In the genomic region with DNA sequence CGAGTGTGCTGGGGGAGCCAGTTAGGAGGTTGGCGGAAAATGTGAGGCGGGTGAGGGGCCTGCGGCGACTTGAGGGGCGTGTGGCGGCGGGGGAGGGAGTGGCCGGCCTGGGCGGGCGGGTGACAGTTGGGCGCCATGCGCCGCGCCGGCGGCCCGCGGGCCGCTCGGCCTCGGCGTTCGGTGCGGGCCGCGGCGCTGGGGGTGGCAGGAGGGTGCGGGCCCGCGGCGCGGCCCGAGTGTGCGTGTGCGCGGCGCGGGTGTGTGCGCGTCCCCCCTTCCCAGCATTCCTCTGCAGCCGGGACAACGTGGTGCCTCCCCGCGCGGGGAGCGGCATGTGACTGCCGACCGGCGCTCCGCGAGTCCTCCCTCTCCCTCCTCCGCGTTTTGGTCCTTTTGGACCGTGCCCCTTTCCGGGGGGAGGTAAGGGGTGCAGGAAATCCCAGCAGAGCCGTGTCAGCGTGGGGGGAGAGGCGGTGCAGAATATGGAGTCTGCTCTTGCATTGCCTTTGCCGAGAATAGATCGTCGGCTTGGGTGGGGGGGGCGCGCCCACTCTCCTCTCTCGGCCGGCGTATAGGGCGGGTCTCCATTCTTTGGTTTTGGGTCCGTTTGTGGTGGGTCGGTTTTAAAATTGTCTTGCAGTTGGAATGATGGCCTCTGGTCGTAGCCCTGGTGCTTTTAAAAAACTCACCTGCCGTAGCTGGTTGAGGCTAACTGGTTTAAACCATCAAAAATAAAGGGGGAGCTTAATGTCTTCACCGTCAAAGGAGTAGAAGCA, we compare ENCODE assay signal across 8 cellular contexts. TPM values are rescaled to one million over a fixed set of nuclear protein-coding genes. Genes with fewer than 3 reads are reported as not detected.
DNase-seq lines count a peak whose midpoint lies in the region; ATAC-seq and TF ChIP-seq lines count a peak whose summit lies in the region.

No MANE protein-coding gene starts in this region.

- H3K36me3 Mint-ChIP-seq in endodermal cell (ENCODE audit: low read depth), result no peaks in the 10 kb centered on the region

- H3K4me3 Mint-ChIP-seq in endodermal cell, result peak overlapping the region; percentile 98

- no peak for ATAC-seq in GM21737 (IDR thresholded peaks at IDR 0.05; ENCODE audit: unreplicated experiment)

- H3K27me3 Mint-ChIP-seq in endodermal cell (ENCODE audit: insufficient read depth), result no peaks in the 10 kb centered on the region

- H3K27me3 ChIP-seq in DOHH2 (ENCODE audit: control insufficient read depth, low read length) (no peaks in the 10 kb centered on the region), endodermal cell (ENCODE audit: control insufficient read depth, insufficient read depth, low read length, poor library complexity, severe bottlenecking) (no peaks in the 10 kb centered on the region)

- H3K9me3 ChIP-seq in DOHH2 (ENCODE audit: control insufficient read depth, insufficient read depth, low read length), result no peaks in the 10 kb centered on the region
- H3K9me3 ChIP-seq in endodermal cell (ENCODE audit: control insufficient read depth, low read length), result no peaks in the 10 kb centered on the region
- no peaks in the 10 kb centered on the region for H3K9me3 ChIP-seq in mesodermal cell (ENCODE audit: control insufficient read depth, low read length)

- no peaks in the 10 kb centered on the region for H3K9me2 ChIP-seq in DOHH2 (replicated peaks; ENCODE audit: control insufficient read depth, low read length)

- H3K4me2 ChIP-seq in DOHH2 (ENCODE audit: low read length), result peak overlapping the region; percentile 66

- H3K4me1 ChIP-seq in DOHH2 (ENCODE audit: control insufficient read depth, low read length), result peaks cover 62% of the 10 kb centered on the region
- H3K4me1 ChIP-seq in endodermal cell (ENCODE audit: control insufficient read depth, insufficient read depth, low read length), result peaks cover 23% of the 10 kb centered on the region
- H3K4me1 ChIP-seq in mesodermal cell (ENCODE audit: control insufficient read depth, insufficient read depth, low read length, poor library complexity, severe bottlenecking), result peaks cover 41% of the 10 kb centered on the region

- peak overlapping the region; percentile 85 for H3K4me3 ChIP-seq in DOHH2 (ENCODE audit: low read length)
- peak overlapping the region; percentile 97 for H3K4me3 ChIP-seq in endodermal cell (ENCODE audit: low read length)
- peak overlapping the region; percentile 91 for H3K4me3 ChIP-seq in mesodermal cell (ENCODE audit: extremely low read depth, insufficient read depth, low read length, poor library complexity, severe bottlenecking)

- peaks cover 61% of the 10 kb centered on the region for H3K36me3 ChIP-seq in DOHH2 (ENCODE audit: control insufficient read depth, low read length)
- H3K36me3 ChIP-seq in endodermal cell (ENCODE audit: control insufficient read depth, insufficient read depth, low read length), result no peaks in the 10 kb centered on the region
- peaks cover 8% of the 10 kb centered on the region for H3K36me3 ChIP-seq in mesodermal cell (ENCODE audit: control insufficient read depth, insufficient read depth, low read length)

- peaks cover 88% of the 10 kb centered on the region for H3K79me2 ChIP-seq in DOHH2 (ENCODE audit: control insufficient read depth, low read length)

- H3F3A ChIP-seq in DOHH2 (ENCODE audit: control insufficient read depth, insufficient read depth), result no peaks in the 10 kb centered on the region; the same call in 1 of the 2 replicates

- peaks cover 45% of the 10 kb centered on the region for H4K20me1 ChIP-seq in DOHH2 (ENCODE audit: control insufficient read depth, insufficient read depth, low read depth, low read length)

- TF ChIP-seq CTCF in DOHH2 (IDR thresholded peaks at IDR 0.05; ENCODE audit: low read depth, low read length, poor library complexity, severe bottlenecking) (no peak), endodermal cell (conservative IDR thresholded peaks at IDR 0.05) (peak; percentile 26)

- no peaks in the 10 kb centered on the region for H3K9me3 Mint-ChIP-seq in endodermal cell

- peaks cover 53% of the 10 kb centered on the region for H3K4me1 Mint-ChIP-seq in endodermal cell

- peak overlapping the region; percentile 81 for H3K27ac ChIP-seq in DOHH2 (ENCODE audit: low read depth, low read length)
- no peak overlapping the region for H3K27ac ChIP-seq in endodermal cell (ENCODE audit: low read depth, low read length)
- H3K27ac ChIP-seq in mesodermal cell (ENCODE audit: low read depth, low read length, severe bottlenecking), result peak overlapping the region; percentile 85

- peak overlapping the region; percentile 94 for H3K27ac Mint-ChIP-seq in endodermal cell

- DNase-seq in MV-4-11 (lab: John Stamatoyannopoulos, UW) (peak; percentile 27), endodermal cell (peak; percentile 72), COR-L47 (lab: John Stamatoyannopoulos, UW) (no peak)
- DNase-seq in activated CD8-positive, alpha-beta memory T cell treated with anti-CD3 and anti-CD28 coated beads, Interleukin-2, amount 50 U/mL, for 4 hours, result peak; percentile 63
- DNase-seq in stimulated activated CD8-positive, alpha-beta memory T cell treated with anti-CD3 and anti-CD28 coated beads, Interleukin-4, amount 100 ng/mL, for 24 hours (ENCODE audit: low read depth), result peak; percentile 42

- H3K9ac ChIP-seq in endodermal cell (ENCODE audit: extremely low read depth, low read length, poor library complexity, severe bottlenecking), result peak overlapping the region; percentile 77

- WGBS in endodermal cell (ENCODE audit: insufficient coverage in 1 of 2, insufficient read length in 1 of 2), 2 experiments, result 0 to 1% methylated on average over 7 to 72 of the region's 73 CpGs
- WGBS in mesodermal cell (ENCODE audit: insufficient coverage in 2 of 2), 2 experiments, result 0 to 1% methylated on average over 27 to 59 of the region's 73 CpGs

RNA-seq across cellular contexts. Expression of a gene that starts 1.9 kb away (rescaled TPM):
- total RNA-seq in endodermal cell, result 100 to 1,000 TPM; 193 to 273 TPM
- 115 TPM for polyA plus RNA-seq in endodermal cell (2013, experiment 1 of 2)
- 107 TPM for polyA plus RNA-seq in endodermal cell (2013, experiment 2 of 2)
- polyA plus RNA-seq in mesodermal cell (2013, experiment 1 of 2), result 82.6 TPM
- polyA plus RNA-seq in mesodermal cell (2013, experiment 2 of 2), result 76.6 TPM
